In the genomic region with DNA sequence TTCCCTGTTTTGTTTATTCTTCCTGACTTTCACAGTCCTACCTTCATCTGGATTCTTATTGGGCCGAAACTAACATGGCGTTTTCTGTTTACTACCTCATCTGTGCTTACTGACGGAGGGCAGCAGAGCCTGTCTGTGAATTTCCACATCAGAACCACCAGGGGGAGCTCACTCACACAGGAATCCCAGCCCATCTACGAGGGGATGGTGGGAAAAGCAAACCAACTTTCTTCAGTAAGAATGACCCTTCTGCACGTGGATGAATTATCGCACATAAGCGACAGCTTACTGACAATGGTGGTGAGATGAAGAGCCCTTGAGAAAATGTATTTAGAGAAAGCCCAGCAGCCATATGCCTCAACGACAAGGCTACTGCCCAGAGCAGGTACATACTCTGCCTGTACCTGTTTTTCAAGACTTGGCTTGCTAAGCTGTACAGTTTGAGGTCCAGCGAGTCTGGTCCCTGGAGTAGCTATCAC, we compare ENCODE assay signal across 1 cellular context.
TF ChIP-seq lines count a peak whose summit lies in the region.

No MANE protein-coding gene starts in this region.

TF ChIP-seq in IMR-90, 13 proteins besides CTCF, POLR2A, EP300 and RAD21 (continued from another document):
- TF ChIP-seq FOS (IDR thresholded peaks at IDR 0.05; ENCODE audit: low read depth, low read length) (no peak), MXI1 (IDR thresholded peaks at IDR 0.05; ENCODE audit: borderline replicate concordance, low read depth, low read length) (0 out of 2 replicates have a peak, but pooled peaks have one; percentile 53), SMC3 (IDR thresholded peaks at IDR 0.05; ENCODE audit: low read depth, low read length) (peak; percentile 93), BHLHE40 (IDR thresholded peaks at IDR 0.05; ENCODE audit: low read depth, low read length) (peak; percentile 46; the same call in 1 of the 2 replicates), MAZ (IDR thresholded peaks at IDR 0.05; ENCODE audit: borderline replicate concordance, low read depth, low read length) (no peak; the same call in 1 of the 2 replicates), MAFK (IDR thresholded peaks at IDR 0.05; ENCODE audit: low read depth, low read length) (no peak)
- TF ChIP-seq, protein P1, sequence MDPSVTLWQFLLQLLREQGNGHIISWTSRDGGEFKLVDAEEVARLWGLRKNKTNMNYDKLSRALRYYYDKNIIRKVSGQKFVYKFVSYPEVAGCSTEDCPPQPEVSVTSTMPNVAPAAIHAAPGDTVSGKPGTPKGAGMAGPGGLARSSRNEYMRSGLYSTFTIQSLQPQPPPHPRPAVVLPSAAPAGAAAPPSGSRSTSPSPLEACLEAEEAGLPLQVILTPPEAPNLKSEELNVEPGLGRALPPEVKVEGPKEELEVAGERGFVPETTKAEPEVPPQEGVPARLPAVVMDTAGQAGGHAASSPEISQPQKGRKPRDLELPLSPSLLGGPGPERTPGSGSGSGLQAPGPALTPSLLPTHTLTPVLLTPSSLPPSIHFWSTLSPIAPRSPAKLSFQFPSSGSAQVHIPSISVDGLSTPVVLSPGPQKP (IDR thresholded peaks at IDR 0.05; ENCODE audit: borderline replicate concordance, low read depth, low read length) = no peak
